8 cellular contexts compared by ENCODE assay signal in genomic region chr2:85594715-85595377, GRCh38. TPM values are rescaled to one million over a fixed set of nuclear protein-coding genes. Genes with fewer than 3 reads are reported as not detected.
DNase-seq lines count a peak whose midpoint lies in the region; ATAC-seq, FAIRE-seq and TF ChIP-seq lines count a peak whose summit lies in the region.

No MANE protein-coding gene starts in this region.

- DNase-seq in heart left ventricle (no peak), cardiac septum (ENCODE audit: low spot score) (no peak), HepG2 (ENCODE audit: low spot score) (no peak), tibial nerve (ENCODE audit: low spot score in 2 of 2) (no peak), HUDEP-2 (lab: John Stamatoyannopoulos, UW; ENCODE audit: unreplicated experiment in 76 of 76) (no peak), COLO668 (lab: John Stamatoyannopoulos, UW; ENCODE audit: unreplicated experiment) (no peak)
- no peak for DNase-seq in activated naive CD8-positive, alpha-beta T cell treated with anti-CD3 and anti-CD28 coated beads, Interleukin-2, amount 10 ng/mL, durations not matched to agents 7 days and 5 days

- TF ChIP-seq CTCF in heart left ventricle (IDR thresholded peaks at IDR 0.05) (no peak), HepG2 (CRISPR knock-in tag; IDR thresholded peaks at IDR 0.05) (no peak), tibial nerve (IDR thresholded peaks at IDR 0.05) (no peak)

- in situ Hi-C loops in HepG2 (cut with HindIII; ENCODE audit: extremely low pct_ligation_motif_present, low pct_unique_long_range_greater_than_20kb) = no loop called here

- TF ChIP-seq EP300 in HepG2 (IDR thresholded peaks at IDR 0.05; ENCODE audit: low read depth in 2 of 2, low read length in 2 of 2) (no peak), HepG2 (CRISPR knock-in tag; IDR thresholded peaks at IDR 0.05; ENCODE audit: borderline replicate concordance) (no peak; the same call in 1 of the 2 replicates), tibial nerve (IDR thresholded peaks at IDR 0.05) (no peak)

- peak overlapping the region; percentile 85 for H3K9ac ChIP-seq in HepG2 (ENCODE audit: insufficient read depth, low read depth, low read length)

- 7 to 18% (median 10%) methylated on average over 13 to 23 of the region's 23 CpGs for WGBS in heart left ventricle, 4 donors
- 7% methylated on average over 14 of the region's 23 CpGs for WGBS in HepG2 (ENCODE audit: low lambda C conversion rate)
- WGBS in tibial nerve, 2 donors = 9 to 10% methylated on average over 19 to 22 of the region's 23 CpGs

- H3K4me1 Mint-ChIP-seq in activated naive CD8-positive, alpha-beta T cell treated with anti-CD3 and anti-CD28 coated beads, Interleukin-2, amount 10 ng/mL, durations not matched to agents 7 days and 5 days = peaks cover 31% of the 10 kb centered on the region

- CTCF ChIA-PET in HepG2 (lab: Yijun Ruan, JAX; ENCODE audit: low intra/inter-chr PET ratio, low total read pairs) = no interaction called here

- peaks cover 3 to 66% (median 46%) of the 10 kb centered on the region in 12 donors for H3K4me1 ChIP-seq in heart left ventricle
- H3K4me1 ChIP-seq in HepG2 (ENCODE audit: insufficient read depth, low read length) = peaks cover 86% of the 10 kb centered on the region
- peaks cover 0 to 67% (median 43%) of the 10 kb centered on the region in 4 donors for H3K4me1 ChIP-seq in tibial nerve

- H3K4me2 ChIP-seq in HepG2 (ENCODE audit: low read depth, low read length) = peak overlapping the region; percentile 94

- no peaks in the 10 kb centered on the region for H3K9me3 Mint-ChIP-seq in activated naive CD8-positive, alpha-beta T cell treated with anti-CD3 and anti-CD28 coated beads, Interleukin-2, amount 10 ng/mL, durations not matched to agents 7 days and 5 days

- H3K9me3 ChIP-seq in heart left ventricle (no peaks in the 10 kb centered on the region), HepG2 (ENCODE audit: low read length) (no peaks in the 10 kb centered on the region), tibial nerve (no peaks in the 10 kb centered on the region)

- H4K20me1 ChIP-seq in HepG2 (ENCODE audit: insufficient read depth, low read length) = 0 out of 2 replicates have a peak, but pooled peaks cover 3% of the 10 kb centered on the region

- ATAC-seq in heart left ventricle = no peak
- ATAC-seq in HG03108 (IDR thresholded peaks at IDR 0.05; ENCODE audit: unreplicated experiment) = peak; percentile 25
- peak; percentile 43 for ATAC-seq in activated naive CD8-positive, alpha-beta T cell treated with anti-CD3 and anti-CD28 coated beads, Interleukin-2, amount 10 ng/mL, durations not matched to agents 7 days and 5 days (ENCODE audit: low read depth)
- peak; percentile 37 for ATAC-seq in HepG2

- TF ChIP-seq POLR2A in heart left ventricle (IDR thresholded peaks at IDR 0.05) = no peak
- no peak for TF ChIP-seq POLR2A in HepG2 (IDR thresholded peaks at IDR 0.05; ENCODE audit: insufficient read depth in 1 of 2, low read depth in 2 of 2, low read length in 2 of 2)
- no peak for TF ChIP-seq POLR2A in tibial nerve (IDR thresholded peaks at IDR 0.05)

- H3K36me3 ChIP-seq in heart left ventricle (peaks cover 0 to 44% (median 30%) of the 10 kb centered on the region in 9 donors), HepG2 (replicated peaks in 1 of 2; ENCODE audit: control insufficient read depth in 1 of 2, insufficient read depth in 2 of 2, low read length in 2 of 2) (peaks cover 2 to 24% of the 10 kb centered on the region in 2 experiments), tibial nerve (peaks cover 0 to 31% (median 4%) of the 10 kb centered on the region in 3 donors)

- peak overlapping the region; percentile 45 to 91 (median 80) for H3K4me3 ChIP-seq in heart left ventricle
- peak overlapping the region; percentile 88 to 97 (median 90) for H3K4me3 ChIP-seq in HepG2 (replicated peaks in 1 of 3; ENCODE audit: insufficient read depth in 1 of 3, low read depth in 2 of 3, low read length in 3 of 3)
- H3K4me3 ChIP-seq in tibial nerve = peak overlapping the region; percentile 73 to 90 (median 82)

- peak overlapping the region; percentile 95 for H3K4me3 Mint-ChIP-seq in activated naive CD8-positive, alpha-beta T cell treated with anti-CD3 and anti-CD28 coated beads, Interleukin-2, amount 10 ng/mL, durations not matched to agents 7 days and 5 days

- TSS peak; percentile 63 for BruUV-seq in HepG2 (replicated peaks; lab: Mats Ljungman, UMichigan)

- peak overlapping the region; percentile 93 for H3K27ac Mint-ChIP-seq in activated naive CD8-positive, alpha-beta T cell treated with anti-CD3 and anti-CD28 coated beads, Interleukin-2, amount 10 ng/mL, durations not matched to agents 7 days and 5 days

- no peak overlapping the region for H2AFZ ChIP-seq in HepG2 (ENCODE audit: low read length)

- H3K27ac ChIP-seq in heart left ventricle (peak overlapping the region; percentile 26 to 96 (median 91)), HepG2 (ENCODE audit: extremely low read length, insufficient read depth, low read length) (peak overlapping the region; percentile 80), tibial nerve (peak overlapping the region; percentile 86 to 95 (median 92))

- POLR2A ChIA-PET in activated naive CD8-positive, alpha-beta T cell treated with anti-CD3 and anti-CD28 coated beads, Interleukin-2, amount 10 ng/mL, durations not matched to agents 7 days and 5 days (lab: Charles Lee) = interaction anchor here (0.6 to 4.0 kb wide), 17 partner anchors 7 to 267 kb away, joined by 3 to 44 read pairs (median 6); partner anchors contain the start of genes C2orf68, ELMOD3, GGCX and MAT2A
- POLR2A ChIA-PET in HepG2 (lab: Yijun Ruan, JAX) = interaction anchor here (0.6 to 25.9 kb wide), 19 partner anchors 2 to 287 kb away, joined by 3 to 795 read pairs (median 5); partner anchors contain the start of genes C2orf68, GGCX, MAT2A and RNF181

- intact Hi-C loops in heart left ventricle (cut with DNase I) = no loop called here
- intact Hi-C loops in cardiac septum (cut with DNase I) = no loop called here
- intact Hi-C loops in HepG2 (cut with micrococcal nuclease; ENCODE audit: unreplicated experiment) = loop anchor here (1.0 to 5.0 kb wide), 2 partner anchors 10 to 173 kb away; no protein-coding TSS in a partner anchor

- no peak for FAIRE-seq in HepG2 (lab: Jason Lieb, UNC)

- no peak for TF ChIP-seq RAD21 in HepG2 (CRISPR knock-in tag; IDR thresholded peaks at IDR 0.05)

- H3K36me3 Mint-ChIP-seq in activated naive CD8-positive, alpha-beta T cell treated with anti-CD3 and anti-CD28 coated beads, Interleukin-2, amount 10 ng/mL, durations not matched to agents 7 days and 5 days = peaks cover 7% of the 10 kb centered on the region

- peaks cover 29% of the 10 kb centered on the region for H3K79me2 ChIP-seq in HepG2 (ENCODE audit: insufficient read depth, low read length)

- H3K27me3 ChIP-seq in heart left ventricle (no peaks in the 10 kb centered on the region), HepG2 (ENCODE audit: control insufficient read depth in 1 of 2, insufficient read depth in 2 of 2, low read length in 2 of 2) (no peaks in the 10 kb centered on the region; a peak in 1 of 5 replicates), tibial nerve (no peaks in the 10 kb centered on the region)

- H3K27me3 Mint-ChIP-seq in activated naive CD8-positive, alpha-beta T cell treated with anti-CD3 and anti-CD28 coated beads, Interleukin-2, amount 10 ng/mL, durations not matched to agents 7 days and 5 days = no peaks in the 10 kb centered on the region

RNA-seq across cellular contexts. Expression of gene RNF181, which starts 0.7 kb away (rescaled TPM):
- total RNA-seq in heart left ventricle = 100 to 1,000 TPM in 4 of 9 donors, 10 to 100 TPM in 5; 77.7 to 208 (median 92.0) TPM
- polyA plus RNA-seq in heart left ventricle = 100 to 1,000 TPM; 165 to 235 TPM
- 82.4 TPM for total RNA-seq in cardiac septum
- 10 to 100 TPM; 96.4 to 97.4 TPM for total RNA-seq in activated naive CD8-positive, alpha-beta T cell treated with anti-CD3 and anti-CD28 coated beads, Interleukin-2, amount 10 ng/mL, durations not matched to agents 7 days and 5 days
- 224 and 234 TPM in 2 replicates for total RNA-seq in HepG2 (2016; rRNA removed; fragmentation: Illumina TruSeq; extraction: Trizol)
- total RNA-seq in HepG2 (2016; cell fraction: cytosol; rRNA removed; fragmentation: Illumina TruSeq; extraction: Trizol; ENCODE audit: low read depth) = 68.8 and 79.7 TPM in 2 replicates
- total RNA-seq in HepG2 (2016; cell fraction: insoluble cytoplasmic fraction; rRNA removed; fragmentation: Illumina TruSeq; extraction: Trizol) = 237 and 239 TPM in 2 replicates
- total RNA-seq in HepG2 (2016; cell fraction: membrane; rRNA removed; fragmentation: Illumina TruSeq; extraction: Trizol) = 60.8 and 63.4 TPM in 2 replicates
- total RNA-seq in HepG2 (2016; cell fraction: nucleus; rRNA removed; fragmentation: Illumina TruSeq; extraction: Trizol) = 99.4 and 107 TPM in 2 replicates
- polyA plus RNA-seq in HepG2 (2011; rRNA removed) = 578 and 594 TPM in 2 replicates
- polyA plus RNA-seq in HepG2 (2011; cell fraction: cytosol; rRNA removed) = 700 and 712 TPM in 2 replicates
- 285 and 326 TPM in 2 replicates for polyA plus RNA-seq in HepG2 (2011; cell fraction: nucleus; rRNA removed)
- 240 and 307 TPM in 2 replicates for polyA plus RNA-seq in HepG2 (2012)
- 54.1 and 54.2 TPM in 2 replicates for polyA plus RNA-seq in HepG2 (2016; cell fraction: cytosol; fragmentation: Illumina TruSeq; extraction: Trizol; ENCODE audit: low read depth)
- 189 and 200 TPM in 2 replicates for polyA plus RNA-seq in HepG2 (2016; cell fraction: insoluble cytoplasmic fraction; fragmentation: Illumina TruSeq; extraction: Trizol; ENCODE audit: low read depth)
- 43.8 and 45.1 TPM in 2 replicates for polyA plus RNA-seq in HepG2 (2016; cell fraction: membrane; fragmentation: Illumina TruSeq; extraction: Trizol; ENCODE audit: low read depth)
- 124 and 147 TPM in 2 replicates for polyA plus RNA-seq in HepG2 (2016; cell fraction: nucleus; fragmentation: Illumina TruSeq; extraction: Trizol; ENCODE audit: insufficient read depth, low read depth)
- 200 and 300 TPM in 2 replicates for polyA minus RNA-seq in HepG2 (2011; rRNA and poly(A)+ RNA removed; ENCODE audit: low replicate concordance)
- 65.6 and 78.5 TPM in 2 replicates for polyA minus RNA-seq in HepG2 (2011; cell fraction: cytosol; rRNA and poly(A)+ RNA removed)
- 59.9 and 82.9 TPM in 2 replicates for polyA minus RNA-seq in HepG2 (2011; cell fraction: nucleus; rRNA and poly(A)+ RNA removed)
- 100 to 1,000 TPM; 117 to 212 (median 162) TPM for total RNA-seq in tibial nerve

RNA-seq across cellular contexts. Expression of gene TMEM150A, which starts 7.7 kb away (rescaled TPM):
- 10 to 100 TPM in 5 of 9 donors, 1 to 10 TPM in 4; 6.4 to 20.8 (median 11.5) TPM for total RNA-seq in heart left ventricle
- polyA plus RNA-seq in heart left ventricle = 10 to 100 TPM; 10.5 to 14.1 TPM
- 11.4 TPM for total RNA-seq in cardiac septum
- total RNA-seq in activated naive CD8-positive, alpha-beta T cell treated with anti-CD3 and anti-CD28 coated beads, Interleukin-2, amount 10 ng/mL, durations not matched to agents 7 days and 5 days = 1 to 10 TPM; 5.3 to 7.0 TPM
- 24.0 and 30.1 TPM in 2 replicates for total RNA-seq in HepG2 (2016; rRNA removed; fragmentation: Illumina TruSeq; extraction: Trizol)
- total RNA-seq in HepG2 (2016; cell fraction: cytosol; rRNA removed; fragmentation: Illumina TruSeq; extraction: Trizol; ENCODE audit: low read depth) = 24.1 and 32.5 TPM in 2 replicates
- total RNA-seq in HepG2 (2016; cell fraction: insoluble cytoplasmic fraction; rRNA removed; fragmentation: Illumina TruSeq; extraction: Trizol) = 20.6 and 30.6 TPM in 2 replicates
- total RNA-seq in HepG2 (2016; cell fraction: membrane; rRNA removed; fragmentation: Illumina TruSeq; extraction: Trizol) = 35.6 and 42.7 TPM in 2 replicates
- 27.9 and 33.6 TPM in 2 replicates for total RNA-seq in HepG2 (2016; cell fraction: nucleus; rRNA removed; fragmentation: Illumina TruSeq; extraction: Trizol)
- 70.4 and 111 TPM in 2 replicates for polyA plus RNA-seq in HepG2 (2011; rRNA removed)
- 56.0 and 56.1 TPM in 2 replicates for polyA plus RNA-seq in HepG2 (2011; cell fraction: cytosol; rRNA removed)
- polyA plus RNA-seq in HepG2 (2011; cell fraction: nucleus; rRNA removed) = 277 and 295 TPM in 2 replicates
- 57.6 and 80.5 TPM in 2 replicates for polyA plus RNA-seq in HepG2 (2012)
- 35.9 and 45.2 TPM in 2 replicates for polyA plus RNA-seq in HepG2 (2016; cell fraction: cytosol; fragmentation: Illumina TruSeq; extraction: Trizol; ENCODE audit: low read depth)
- 34.2 and 35.6 TPM in 2 replicates for polyA plus RNA-seq in HepG2 (2016; cell fraction: insoluble cytoplasmic fraction; fragmentation: Illumina TruSeq; extraction: Trizol; ENCODE audit: low read depth)
- polyA plus RNA-seq in HepG2 (2016; cell fraction: membrane; fragmentation: Illumina TruSeq; extraction: Trizol; ENCODE audit: low read depth) = 43.2 and 51.3 TPM in 2 replicates
- 83.8 and 85.6 TPM in 2 replicates for polyA plus RNA-seq in HepG2 (2016; cell fraction: nucleus; fragmentation: Illumina TruSeq; extraction: Trizol; ENCODE audit: insufficient read depth, low read depth)
- polyA minus RNA-seq in HepG2 (2011; rRNA and poly(A)+ RNA removed; ENCODE audit: low replicate concordance) = 7.2 and 99.4 TPM in 2 replicates
- 17.1 and 21.3 TPM in 2 replicates for polyA minus RNA-seq in HepG2 (2011; cell fraction: cytosol; rRNA and poly(A)+ RNA removed)
- 30.6 and 39.5 TPM in 2 replicates for polyA minus RNA-seq in HepG2 (2011; cell fraction: nucleus; rRNA and poly(A)+ RNA removed)
- 10 to 100 TPM; 12.9 to 29.4 (median 16.6) TPM for total RNA-seq in tibial nerve

RNA-seq across cellular contexts. Expression of gene VAMP5, which starts 10.6 kb away (rescaled TPM):
- total RNA-seq in heart left ventricle = 100 to 1,000 TPM in 1 of 9 donors, 10 to 100 TPM in 8; 21.0 to 186 (median 36.6) TPM
- polyA plus RNA-seq in heart left ventricle = 10 to 100 TPM; 65.4 to 81.9 TPM
- total RNA-seq in cardiac septum = 27.9 TPM
- total RNA-seq in activated naive CD8-positive, alpha-beta T cell treated with anti-CD3 and anti-CD28 coated beads, Interleukin-2, amount 10 ng/mL, durations not matched to agents 7 days and 5 days = 10 to 100 TPM; 66.7 to 70.8 TPM
- total RNA-seq in HepG2 (2016; rRNA removed; fragmentation: Illumina TruSeq; extraction: Trizol) = 7.2 and 9.0 TPM in 2 replicates
- total RNA-seq in HepG2 (2016; cell fraction: cytosol; rRNA removed; fragmentation: Illumina TruSeq; extraction: Trizol; ENCODE audit: low read depth) = 13.9 and 18.3 TPM in 2 replicates
- 7.1 and 9.2 TPM in 2 replicates for total RNA-seq in HepG2 (2016; cell fraction: insoluble cytoplasmic fraction; rRNA removed; fragmentation: Illumina TruSeq; extraction: Trizol)
- total RNA-seq in HepG2 (2016; cell fraction: membrane; rRNA removed; fragmentation: Illumina TruSeq; extraction: Trizol) = 12.5 and 15.9 TPM in 2 replicates
- 3.2 and 4.0 TPM in 2 replicates for total RNA-seq in HepG2 (2016; cell fraction: nucleus; rRNA removed; fragmentation: Illumina TruSeq; extraction: Trizol)
- 56.7 and 68.6 TPM in 2 replicates for polyA plus RNA-seq in HepG2 (2011; rRNA removed)
- polyA plus RNA-seq in HepG2 (2011; cell fraction: cytosol; rRNA removed) = 87.7 and 90.8 TPM in 2 replicates
- 35.8 and 44.7 TPM in 2 replicates for polyA plus RNA-seq in HepG2 (2011; cell fraction: nucleus; rRNA removed)
- 39.4 and 46.3 TPM in 2 replicates for polyA plus RNA-seq in HepG2 (2012)
- 27.3 and 33.3 TPM in 2 replicates for polyA plus RNA-seq in HepG2 (2016; cell fraction: cytosol; fragmentation: Illumina TruSeq; extraction: Trizol; ENCODE audit: low read depth)
- polyA plus RNA-seq in HepG2 (2016; cell fraction: insoluble cytoplasmic fraction; fragmentation: Illumina TruSeq; extraction: Trizol; ENCODE audit: low read depth) = 20.9 and 22.2 TPM in 2 replicates
- polyA plus RNA-seq in HepG2 (2016; cell fraction: membrane; fragmentation: Illumina TruSeq; extraction: Trizol; ENCODE audit: low read depth) = 21.7 and 27.9 TPM in 2 replicates
- polyA plus RNA-seq in HepG2 (2016; cell fraction: nucleus; fragmentation: Illumina TruSeq; extraction: Trizol; ENCODE audit: insufficient read depth, low read depth) = 11.7 and 13.5 TPM in 2 replicates
- polyA minus RNA-seq in HepG2 (2011; rRNA and poly(A)+ RNA removed; ENCODE audit: low replicate concordance) = 5.5 and 44.4 TPM in 2 replicates
- polyA minus RNA-seq in HepG2 (2011; cell fraction: cytosol; rRNA and poly(A)+ RNA removed) = 7.3 and 9.1 TPM in 2 replicates
- polyA minus RNA-seq in HepG2 (2011; cell fraction: nucleus; rRNA and poly(A)+ RNA removed) = 2.0 and 4.9 TPM in 2 replicates
- 10 to 100 TPM; 39.6 to 91.6 (median 55.6) TPM for total RNA-seq in tibial nerve

RNA-seq across cellular contexts. Expression of gene C2orf68, which starts 17.0 kb away (rescaled TPM):
- total RNA-seq in heart left ventricle (10 to 100 TPM; 12.0 to 38.2 (median 29.1) TPM), cardiac septum (26.3 TPM), HepG2 (2016; rRNA removed; fragmentation: Illumina TruSeq; extraction: Trizol) (47.1 and 49.0 TPM in 2 replicates), tibial nerve (10 to 100 TPM; 15.7 to 21.9 (median 19.7) TPM)
- polyA plus RNA-seq in heart left ventricle (10 to 100 TPM; 14.3 to 37.3 TPM), HepG2 (2011; rRNA removed) (77.4 and 82.8 TPM in 2 replicates)
- total RNA-seq in activated naive CD8-positive, alpha-beta T cell treated with anti-CD3 and anti-CD28 coated beads, Interleukin-2, amount 10 ng/mL, durations not matched to agents 7 days and 5 days = 10 to 100 TPM; 54.7 to 61.2 TPM
- total RNA-seq in HepG2 (2016; cell fraction: cytosol; rRNA removed; fragmentation: Illumina TruSeq; extraction: Trizol; ENCODE audit: low read depth) = 32.5 and 36.5 TPM in 2 replicates
- total RNA-seq in HepG2 (2016; cell fraction: insoluble cytoplasmic fraction; rRNA removed; fragmentation: Illumina TruSeq; extraction: Trizol) = 48.7 and 49.6 TPM in 2 replicates
- total RNA-seq in HepG2 (2016; cell fraction: membrane; rRNA removed; fragmentation: Illumina TruSeq; extraction: Trizol) = 64.2 and 67.0 TPM in 2 replicates
- total RNA-seq in HepG2 (2016; cell fraction: nucleus; rRNA removed; fragmentation: Illumina TruSeq; extraction: Trizol) = 33.2 and 34.7 TPM in 2 replicates
- polyA plus RNA-seq in HepG2 (2011; cell fraction: cytosol; rRNA removed) = 32.5 and 38.0 TPM in 2 replicates
- 55.4 and 70.0 TPM in 2 replicates for polyA plus RNA-seq in HepG2 (2011; cell fraction: nucleus; rRNA removed)
- 42.2 and 51.9 TPM in 2 replicates for polyA plus RNA-seq in HepG2 (2012)
- 54.3 and 54.6 TPM in 2 replicates for polyA plus RNA-seq in HepG2 (2016; cell fraction: cytosol; fragmentation: Illumina TruSeq; extraction: Trizol; ENCODE audit: low read depth)
- polyA plus RNA-seq in HepG2 (2016; cell fraction: insoluble cytoplasmic fraction; fragmentation: Illumina TruSeq; extraction: Trizol; ENCODE audit: low read depth) = 56.4 and 59.2 TPM in 2 replicates
- polyA plus RNA-seq in HepG2 (2016; cell fraction: membrane; fragmentation: Illumina TruSeq; extraction: Trizol; ENCODE audit: low read depth) = 69.9 and 70.6 TPM in 2 replicates
- polyA plus RNA-seq in HepG2 (2016; cell fraction: nucleus; fragmentation: Illumina TruSeq; extraction: Trizol; ENCODE audit: insufficient read depth, low read depth) = 76.9 and 78.6 TPM in 2 replicates
- 73.7 and 82.9 TPM in 2 replicates for polyA minus RNA-seq in HepG2 (2011; rRNA and poly(A)+ RNA removed; ENCODE audit: low replicate concordance)
- 34.4 and 42.2 TPM in 2 replicates for polyA minus RNA-seq in HepG2 (2011; cell fraction: cytosol; rRNA and poly(A)+ RNA removed)
- polyA minus RNA-seq in HepG2 (2011; cell fraction: nucleus; rRNA and poly(A)+ RNA removed) = 35.4 and 43.0 TPM in 2 replicates

RNA-seq across cellular contexts. Expression of gene VAMP8, which starts 17.5 kb away (rescaled TPM):
- total RNA-seq in heart left ventricle (100 to 1,000 TPM in 1 of 9 donors, 10 to 100 TPM in 4, 1 to 10 TPM in 4; 5.4 to 103 (median 10.1) TPM), cardiac septum (8.2 TPM), HepG2 (2016; rRNA removed; fragmentation: Illumina TruSeq; extraction: Trizol) (83.3 and 97.0 TPM in 2 replicates), tibial nerve (10 to 100 TPM in 2 of 4 donors, 1 to 10 TPM in 2; 4.3 to 24.0 (median 11.8) TPM)
- polyA plus RNA-seq in heart left ventricle (10 to 100 TPM; 13.8 to 21.7 TPM), HepG2 (2011; rRNA removed) (151 and 157 TPM in 2 replicates)
- 100 to 1,000 TPM; 128 to 135 TPM for total RNA-seq in activated naive CD8-positive, alpha-beta T cell treated with anti-CD3 and anti-CD28 coated beads, Interleukin-2, amount 10 ng/mL, durations not matched to agents 7 days and 5 days
- total RNA-seq in HepG2 (2016; cell fraction: cytosol; rRNA removed; fragmentation: Illumina TruSeq; extraction: Trizol; ENCODE audit: low read depth) = 33.0 and 34.9 TPM in 2 replicates
- 91.8 and 96.6 TPM in 2 replicates for total RNA-seq in HepG2 (2016; cell fraction: insoluble cytoplasmic fraction; rRNA removed; fragmentation: Illumina TruSeq; extraction: Trizol)
- 38.7 and 40.7 TPM in 2 replicates for total RNA-seq in HepG2 (2016; cell fraction: membrane; rRNA removed; fragmentation: Illumina TruSeq; extraction: Trizol)
- 36.3 and 40.3 TPM in 2 replicates for total RNA-seq in HepG2 (2016; cell fraction: nucleus; rRNA removed; fragmentation: Illumina TruSeq; extraction: Trizol)
- 149 and 196 TPM in 2 replicates for polyA plus RNA-seq in HepG2 (2011; cell fraction: cytosol; rRNA removed)
- polyA plus RNA-seq in HepG2 (2011; cell fraction: nucleus; rRNA removed) = 67.9 and 94.0 TPM in 2 replicates
- polyA plus RNA-seq in HepG2 (2012) = 146 and 149 TPM in 2 replicates
- 45.1 and 52.0 TPM in 2 replicates for polyA plus RNA-seq in HepG2 (2016; cell fraction: cytosol; fragmentation: Illumina TruSeq; extraction: Trizol; ENCODE audit: low read depth)
- 141 and 157 TPM in 2 replicates for polyA plus RNA-seq in HepG2 (2016; cell fraction: insoluble cytoplasmic fraction; fragmentation: Illumina TruSeq; extraction: Trizol; ENCODE audit: low read depth)
- 48.0 and 51.7 TPM in 2 replicates for polyA plus RNA-seq in HepG2 (2016; cell fraction: membrane; fragmentation: Illumina TruSeq; extraction: Trizol; ENCODE audit: low read depth)
- polyA plus RNA-seq in HepG2 (2016; cell fraction: nucleus; fragmentation: Illumina TruSeq; extraction: Trizol; ENCODE audit: insufficient read depth, low read depth) = 89.3 and 90.1 TPM in 2 replicates
- polyA minus RNA-seq in HepG2 (2011; rRNA and poly(A)+ RNA removed; ENCODE audit: low replicate concordance) = 33.8 and 60.6 TPM in 2 replicates
- 17.8 and 20.1 TPM in 2 replicates for polyA minus RNA-seq in HepG2 (2011; cell fraction: cytosol; rRNA and poly(A)+ RNA removed)
- polyA minus RNA-seq in HepG2 (2011; cell fraction: nucleus; rRNA and poly(A)+ RNA removed) = 16.2 and 24.6 TPM in 2 replicates

Comparison
In these comparisons a context has a peak if more than half of its experiments do, and no peak if none do; other contexts are left out.
1. ATAC-seq: peak in HG03108 (single experiment), activated naive CD8-positive, alpha-beta T cell treated with anti-CD3 and anti-CD28 coated beads, Interleukin-2, amount 10 ng/mL, durations not matched to agents 7 days and 5 days (single experiment) and HepG2 (single experiment); none in heart left ventricle (0 of 4).
2. Peak in every context shown above with its lines, with median percentiles within 50 percentile points of each other: H3K27ac ChIP-seq and H3K4me3 ChIP-seq.